Comparison of ENCODE assay signal across 8 cellular contexts in genomic region chr14:95516554-95517209, GRCh38. TPM values are rescaled to one million over a fixed set of nuclear protein-coding genes. Genes with fewer than 3 reads are reported as not detected.
A peak's percentile ranks its signal among the peaks of the same experiment; 100 is the strongest.
DNase-seq lines count a peak whose midpoint lies in the region; ATAC-seq and TF ChIP-seq lines count a peak whose summit lies in the region.

SYNE3 (minus strand) TSS chr14:95516650; CDS start chr14:95475821, 40,829 bp downstream.

- POLR2A ChIA-PET in activated CD4-positive, alpha-beta T cell treated with anti-CD3 and anti-CD28 coated beads for 36 hours (lab: Charles Lee) = interaction anchor here (0.9 kb wide), 1 partner anchor 22 kb away, joined by 4 read pairs; no protein-coding TSS in a partner anchor

- 8 to 23% methylated on average over 17 to 47 of the region's 62 CpGs for WGBS in body of pancreas, 2 donors
- 5% methylated on average over 30 of the region's 62 CpGs for WGBS in smooth muscle cell (ENCODE audit: low lambda C conversion rate)

- H3K27me3 Mint-ChIP-seq in activated CD4-positive, alpha-beta T cell treated with anti-CD3 and anti-CD28 coated beads for 36 hours = no peaks in the 10 kb centered on the region

- H3K4me1 Mint-ChIP-seq in activated CD4-positive, alpha-beta T cell treated with anti-CD3 and anti-CD28 coated beads for 36 hours = peaks cover 65% of the 10 kb centered on the region

- no peaks in the 10 kb centered on the region for H3K36me3 ChIP-seq in SJSA1
- no peaks in the 10 kb centered on the region for H3K36me3 ChIP-seq in body of pancreas (replicated peaks in 1 of 2; ENCODE audit: insufficient read depth in 1 of 2, low read depth in 2 of 2)
- H3K36me3 ChIP-seq in smooth muscle cell (ENCODE audit: low read depth) = no peaks in the 10 kb centered on the region

- H3K27ac ChIP-seq in SJSA1 (peak within 1 kb of the TSS; percentile 52), body of pancreas (peak within 1 kb of the TSS; percentile 19 to 61 (median 22)), smooth muscle cell (ENCODE audit: low read depth) (peak within 1 kb of the TSS; percentile 32)

- TF ChIP-seq POLR2A in body of pancreas (IDR thresholded peaks at IDR 0.05) = no peak

- peak; percentile 74 for DNase-seq in activated CD4-positive, alpha-beta T cell treated with anti-CD3 and anti-CD28 coated beads for 36 hours
- DNase-seq in activated CD4-positive, alpha-beta T cell treated with anti-CD3 and anti-CD28 coated beads for 1 hour = no peak
- DNase-seq in SJSA1 (ENCODE audit: low read depth in 1 of 2, low spot score in 2 of 2) (no peak), body of pancreas (peak in 2 of 4 donors; percentile 50 to 51), smooth muscle cell (lab: John Stamatoyannopoulos, UW; ENCODE audit: unreplicated experiment) (no peak), HPDE6-E6E7 (ENCODE audit: extremely low spot score) (no peak)

- H3K9ac ChIP-seq in smooth muscle cell (ENCODE audit: low read depth) = peak within 1 kb of the TSS; percentile 22

- H3K9me3 ChIP-seq in SJSA1 (replicated peaks) (no peaks in the 10 kb centered on the region), body of pancreas (no peaks in the 10 kb centered on the region), iPS-18c (ENCODE audit: control insufficient read depth, insufficient read depth, low read length) (no peaks in the 10 kb centered on the region), smooth muscle cell (replicated peaks; ENCODE audit: low read depth) (no peaks in the 10 kb centered on the region)

- peak within 1 kb of the TSS; percentile 89 for H3K4me2 ChIP-seq in smooth muscle cell

- no peaks in the 10 kb centered on the region for H3K9me3 Mint-ChIP-seq in activated CD4-positive, alpha-beta T cell treated with anti-CD3 and anti-CD28 coated beads for 36 hours (ENCODE audit: low read depth)

- peak within 1 kb of the TSS; percentile 48 for H2AFZ ChIP-seq in smooth muscle cell (ENCODE audit: low read depth)

- peak within 1 kb of the TSS; percentile 94 for H3K27ac Mint-ChIP-seq in activated CD4-positive, alpha-beta T cell treated with anti-CD3 and anti-CD28 coated beads for 36 hours

- H3K27me3 ChIP-seq in SJSA1 (replicated peaks) (no peaks in the 10 kb centered on the region), body of pancreas (no peaks in the 10 kb centered on the region), smooth muscle cell (ENCODE audit: low read depth) (no peaks in the 10 kb centered on the region)

- H4K20me1 ChIP-seq in smooth muscle cell (ENCODE audit: low read depth) = no peaks in the 10 kb centered on the region

- intact Hi-C loops in activated CD4-positive, alpha-beta T cell treated with anti-CD3 and anti-CD28 coated beads for 36 hours (cut with DNase I, micrococcal nuclease) = loop anchor here (1.0 to 5.0 kb wide), 5 partner anchors 11 to 1124 kb away; partner anchors contain the start of genes ATG2B (in 1 of the 2), DICER1 (in 1 of the 2) and GSKIP (in 1 of the 2)
- intact Hi-C loops in body of pancreas (cut with DNase I) = no loop called here

- H3K4me1 ChIP-seq in SJSA1 (replicated peaks) (peaks cover 53% of the 10 kb centered on the region), body of pancreas (peaks cover 25% of the 10 kb centered on the region), smooth muscle cell (ENCODE audit: low read depth) (peaks cover 22% of the 10 kb centered on the region)

- no peak for TF ChIP-seq CTCF in body of pancreas (IDR thresholded peaks at IDR 0.05)
- TF ChIP-seq CTCF in smooth muscle cell (IDR thresholded peaks at IDR 0.05; ENCODE audit: borderline replicate concordance, insufficient read depth, poor library complexity, severe bottlenecking) = no peak

- peak; percentile 48 for ATAC-seq in activated CD4-positive, alpha-beta T cell treated with anti-CD3 and anti-CD28 coated beads for 36 hours
- ATAC-seq in HG02973 (IDR thresholded peaks at IDR 0.05; ENCODE audit: unreplicated experiment) = peak; percentile 37
- ATAC-seq in body of pancreas = peak; percentile 62

- H3F3A ChIP-seq in smooth muscle cell (ENCODE audit: low read depth) = peaks cover 18% of the 10 kb centered on the region

- CTCF ChIA-PET in activated CD4-positive, alpha-beta T cell treated with anti-CD3 and anti-CD28 coated beads for 36 hours (lab: Charles Lee) = interaction anchor here (1.0 to 3.0 kb wide), 9 partner anchors 10 to 75 kb away, joined by 3 to 16 read pairs (median 5); partner anchors contain the start of gene GLRX5

- H3K4me3 Mint-ChIP-seq in activated CD4-positive, alpha-beta T cell treated with anti-CD3 and anti-CD28 coated beads for 36 hours = peak within 1 kb of the TSS; percentile 87

- H3K36me3 Mint-ChIP-seq in activated CD4-positive, alpha-beta T cell treated with anti-CD3 and anti-CD28 coated beads for 36 hours (ENCODE audit: low read depth) = peaks cover 5% of the 10 kb centered on the region

- no peaks in the 10 kb centered on the region for H3K79me2 ChIP-seq in smooth muscle cell (ENCODE audit: low read depth)

- H3K4me3 ChIP-seq in SJSA1 (peak within 1 kb of the TSS; percentile 50), body of pancreas (peak within 1 kb of the TSS; percentile 32 to 48), iPS-18c (ENCODE audit: insufficient read depth, low read depth, low read length) (peak within 1 kb of the TSS; percentile 47), smooth muscle cell (peak within 1 kb of the TSS; percentile 56)

RNA-seq across cellular contexts. Expression of gene SYNE3, which starts in this region (rescaled TPM):
- total RNA-seq in activated CD4-positive, alpha-beta T cell treated with anti-CD3 and anti-CD28 coated beads for 36 hours = 10 to 100 TPM; 27.3 to 34.2 TPM
- total RNA-seq in SJSA1 (2014; rRNA removed; shearing (Covaris generic)) = 8.3 and 11.5 TPM in 2 replicates
- total RNA-seq in body of pancreas = 1 to 10 TPM; 7.0 to 7.3 TPM
- total RNA-seq in smooth muscle cell = 4.0 and 4.2 TPM in 2 replicates
- 2.7 and 4.1 TPM in 2 replicates for polyA plus RNA-seq in smooth muscle cell
